1 cellular context compared by ENCODE assay signal in genomic region chr6:169851641-169852503, GRCh38.
TF ChIP-seq lines count a peak whose summit lies in the region.

No MANE protein-coding gene starts in this region.

TF ChIP-seq in H1, 55 proteins besides CTCF, POLR2A, EP300 and RAD21 (continued from another document):
- no peak for TF ChIP-seq FOSL1 (IDR thresholded peaks at IDR 0.05; ENCODE audit: insufficient read depth, low read depth, low read length)
- no peak for TF ChIP-seq EZH2 (IDR thresholded peaks at IDR 0.05; ENCODE audit: low read depth, low read length, severe bottlenecking)
- TF ChIP-seq JUND (IDR thresholded peaks at IDR 0.05; ENCODE audit: low read length) = no peak
- no peak for TF ChIP-seq SP2 (IDR thresholded peaks at IDR 0.05; ENCODE audit: low read length)
- no peak for TF ChIP-seq PHF8 (conservative IDR thresholded peaks at IDR 0.05; ENCODE audit: low read depth, low read length)
- no peak for TF ChIP-seq ATF3 (IDR thresholded peaks at IDR 0.05; ENCODE audit: insufficient read depth, low read depth, low read length)
- no peak for TF ChIP-seq HDAC6 (IDR thresholded peaks at IDR 0.05; ENCODE audit: low read depth, low read length)
- no peak for TF ChIP-seq CBX5 (IDR thresholded peaks at IDR 0.05; ENCODE audit: low read depth, low read length)
- TF ChIP-seq CHD7 (IDR thresholded peaks at IDR 0.05; ENCODE audit: insufficient replicate concordance, low read length) = no peak
TF ChIP-seq in H1: peak in this region for 0.
